Comparison of ENCODE assay signal across 24 cellular contexts in genomic region chr2:3000968-3001367, GRCh38.
"Had no signal": no experiment of that assay in that cellular context is flagged by ENCODE, and none has a peak within 500 bp of the region (broad histone marks: within the 10 kb centered on the region; RNA-seq: fewer than 3 reads in every experiment).

No MANE protein-coding gene starts in this region.

- H3K27me3 Mint-ChIP-seq: dendritic cell treated with granulocyte-macrophage colony-stimulating factor and Interleukin-4, amounts not matched to agents 40 ng/mL and 50 ng/mL, for 4 days had no signal

- H3K4me1 Mint-ChIP-seq: activated T-helper 17 cell treated with anti-CD3 and anti-CD28 coated beads, Interleukin-2, amount 50 U/mL, for 72 hours; central memory CD8-positive, alpha-beta T cell had no signal

- DNase-seq: activated CD4-positive, alpha-beta T cell treated with anti-CD3 and anti-CD28 coated beads for 1 hour; activated CD4-positive, alpha-beta T cell treated with anti-CD3 and anti-CD28 coated beads for 4 hours; activated CD4-positive, alpha-beta T cell treated with anti-CD3 and anti-CD28 coated beads, Interleukin-2, amount 50 U/mL, for 1 hour; activated CD4-positive, alpha-beta T cell treated with anti-CD3 and anti-CD28 coated beads, Interleukin-2, amount 50 U/mL, for 48 hours; activated CD4-positive, CD25-positive, alpha-beta regulatory T cell; activated CD8-positive, alpha-beta memory T cell treated with anti-CD3 and anti-CD28 coated beads for 24 hours; activated CD8-positive, alpha-beta T cell treated with anti-CD3 and anti-CD28 coated beads for 36 hours; activated effector memory CD4-positive, alpha-beta T cell treated with Interleukin-2 at 50 U/mL for 16 hours; activated gamma-delta T cell treated with Interleukin-2 at 50 U/mL for 16 hours; activated naive CD4-positive, alpha-beta T cell treated with anti-CD3 and anti-CD28 coated beads, Interleukin-2, amount 50 U/mL, for 16 hours; activated naive CD4-positive, alpha-beta T cell treated with Interleukin-2 at 50 U/mL for 16 hours; activated T-cell treated with anti-CD3 and anti-CD28 coated beads, Interleukin-2, amount 50 U/mL, for 4 hours; amniotic stem cell; brain microvascular endothelial cell; dorsolateral prefrontal cortex; effector memory CD4-positive, alpha-beta T cell; foreskin keratinocyte; gastrocnemius medialis; heart left ventricle; T-helper 2 cell had no signal

- H3K27ac Mint-ChIP-seq: activated CD8-positive, alpha-beta T cell treated with anti-CD3 and anti-CD28 coated beads for 36 hours; activated naive CD8-positive, alpha-beta T cell; activated T-helper 17 cell treated with anti-CD3 and anti-CD28 coated beads, Interleukin-2, amount 50 U/mL, for 72 hours; dendritic cell treated with granulocyte-macrophage colony-stimulating factor and Interleukin-4, amounts not matched to agents 40 ng/mL and 50 ng/mL, for 4 days had no signal

- H3K36me3 Mint-ChIP-seq: activated naive CD8-positive, alpha-beta T cell had no signal

- H3K9me3 Mint-ChIP-seq: activated CD8-positive, alpha-beta T cell treated with anti-CD3 and anti-CD28 coated beads for 36 hours; activated T-cell treated with anti-CD3 and anti-CD28 coated beads, Interleukin-2, amount 50 U/mL, for 4 hours; activated T-helper 17 cell treated with anti-CD3 and anti-CD28 coated beads, Interleukin-2, amount 50 U/mL, for 72 hours; central memory CD8-positive, alpha-beta T cell; dendritic cell treated with granulocyte-macrophage colony-stimulating factor and Interleukin-4, amounts not matched to agents 40 ng/mL and 50 ng/mL, for 4 days had no signal

- H3K4me3 Mint-ChIP-seq: activated CD8-positive, alpha-beta T cell treated with anti-CD3 and anti-CD28 coated beads for 36 hours; activated naive CD8-positive, alpha-beta T cell; activated T-cell treated with anti-CD3 and anti-CD28 coated beads, Interleukin-2, amount 50 U/mL, for 4 hours; activated T-helper 17 cell treated with anti-CD3 and anti-CD28 coated beads, Interleukin-2, amount 50 U/mL, for 72 hours; central memory CD8-positive, alpha-beta T cell; dendritic cell treated with granulocyte-macrophage colony-stimulating factor and Interleukin-4, amounts not matched to agents 40 ng/mL and 50 ng/mL, for 4 days had no signal
